In genomic region chrX:1140236-1140681, GRCh38 we compare ENCODE assay signal across 1 cellular context.
TF ChIP-seq lines count a peak whose summit lies in the region.

No MANE protein-coding gene starts in this region.

TF ChIP-seq in neural cell, 6 proteins besides CTCF, POLR2A, EP300 and RAD21:
- TF ChIP-seq SMC3 (conservative IDR thresholded peaks at IDR 0.05; ENCODE audit: poor library complexity): no peak
- peak; percentile 64 for TF ChIP-seq POLR2AphosphoS5 (IDR thresholded peaks at IDR 0.05)
- TF ChIP-seq MXI1 (conservative IDR thresholded peaks at IDR 0.05; ENCODE audit: poor library complexity, severe bottlenecking): no peak
TF ChIP-seq in neural cell: peak in this region for 1.
